In genomic region chr16:85689950-85690320, GRCh38 we compare ENCODE assay signal across 23 cellular contexts. TPM values are rescaled to one million over a fixed set of nuclear protein-coding genes. Genes with fewer than 3 reads are reported as not detected.
DNase-seq lines count a peak whose midpoint lies in the region; FAIRE-seq and TF ChIP-seq lines count a peak whose summit lies in the region.
"Had no signal": no experiment of that assay in that cellular context is flagged by ENCODE, and none has a peak within 500 bp of the region (broad histone marks: within the 10 kb centered on the region; RNA-seq: fewer than 3 reads in every experiment).

No MANE protein-coding gene starts in this region.

- no peak for FAIRE-seq in astrocyte (lab: Jason Lieb, UNC)
- FAIRE-seq: GM18507 had no signal

- no peaks in the 10 kb centered on the region for H3K9me2 ChIP-seq in DOHH2 (replicated peaks; ENCODE audit: control insufficient read depth, low read length)

- H3K27ac Mint-ChIP-seq in activated CD4-positive, alpha-beta memory T cell treated with anti-CD3 and anti-CD28 coated beads, Interleukin-2, amount 10 ng/mL, durations not matched to agents 7 days and 5 days: no peak overlapping the region
- H3K27ac Mint-ChIP-seq in activated CD4-positive, alpha-beta memory T cell treated with anti-CD3 and anti-CD28 coated beads for 36 hours: no peak overlapping the region
- H3K27ac Mint-ChIP-seq in astrocyte (ENCODE audit: unreplicated experiment): no peak overlapping the region
- no peak overlapping the region for H3K27ac Mint-ChIP-seq in osteocyte (ENCODE audit: unreplicated experiment)

- peaks cover 4% of the 10 kb centered on the region for H3K27me3 Mint-ChIP-seq in activated CD4-positive, alpha-beta memory T cell treated with anti-CD3 and anti-CD28 coated beads, Interleukin-2, amount 10 ng/mL, durations not matched to agents 7 days and 5 days
- H3K27me3 Mint-ChIP-seq in activated CD4-positive, alpha-beta memory T cell treated with anti-CD3 and anti-CD28 coated beads for 36 hours: peaks cover 3% of the 10 kb centered on the region
- peaks cover 13% of the 10 kb centered on the region for H3K27me3 Mint-ChIP-seq in astrocyte (ENCODE audit: low read depth, unreplicated experiment)
- H3K27me3 Mint-ChIP-seq in osteocyte (ENCODE audit: unreplicated experiment): peaks cover 7% of the 10 kb centered on the region

- no peak overlapping the region for H3K9ac ChIP-seq in astrocyte (ENCODE audit: low read length)

- H3K4me1 ChIP-seq in DOHH2 (ENCODE audit: control insufficient read depth, low read length) (peaks cover 35% of the 10 kb centered on the region), astrocyte (ENCODE audit: insufficient read depth, low read length) (peaks cover 4% of the 10 kb centered on the region), transverse colon (peaks cover 6 to 33% (median 19%) of the 10 kb centered on the region in 4 donors), uterus (peaks cover 0 to 4% of the 10 kb centered on the region in 2 donors)
- H3K4me1 ChIP-seq: BE2C had no signal

- no peak overlapping the region for H2AFZ ChIP-seq in astrocyte (ENCODE audit: low read depth, low read length)

- in situ Hi-C loops in transverse colon (cut with MboI; ENCODE audit: low pct_ligation_motif_present in 1 of 4, low pct_unique_long_range_greater_than_20kb in 1 of 4, low sequenced_read_pairs in 3 of 4): no loop called here

- H3K9me3 Mint-ChIP-seq in activated CD4-positive, alpha-beta memory T cell treated with anti-CD3 and anti-CD28 coated beads, Interleukin-2, amount 10 ng/mL, durations not matched to agents 7 days and 5 days: no peaks in the 10 kb centered on the region
- H3K9me3 Mint-ChIP-seq in activated CD4-positive, alpha-beta memory T cell treated with anti-CD3 and anti-CD28 coated beads for 36 hours: no peaks in the 10 kb centered on the region
- H3K9me3 Mint-ChIP-seq in astrocyte (ENCODE audit: unreplicated experiment) (peaks cover 2% of the 10 kb centered on the region), osteocyte (ENCODE audit: unreplicated experiment) (no peaks in the 10 kb centered on the region)
- H3K9me3 Mint-ChIP-seq: activated CD4-positive, alpha-beta T cell treated with anti-CD3 and anti-CD28 coated beads, Interleukin-2, amount 10 ng/mL, durations not matched to agents 7 days and 5 days had no signal

- H3K27ac ChIP-seq in DOHH2 (ENCODE audit: low read depth, low read length) (no peak overlapping the region), astrocyte (ENCODE audit: low read depth, low read length) (no peak overlapping the region), transverse colon (no peak overlapping the region), uterus (no peak overlapping the region)
- H3K27ac ChIP-seq: RWPE1, thoracic aorta, VCaP had no signal

- TF ChIP-seq POLR2A in transverse colon (IDR thresholded peaks at IDR 0.05) (no peak), uterus (IDR thresholded peaks at IDR 0.05) (no peak)

- no peak for TF ChIP-seq EP300 in transverse colon (IDR thresholded peaks at IDR 0.05; ENCODE audit: low read depth)

- H3K79me2 ChIP-seq in DOHH2 (ENCODE audit: control insufficient read depth, low read length) (peaks cover 37% of the 10 kb centered on the region), astrocyte (ENCODE audit: insufficient read depth, low read length) (peaks cover 7% of the 10 kb centered on the region)

- H3F3A ChIP-seq in DOHH2 (ENCODE audit: control insufficient read depth, insufficient read depth): peaks cover 17% of the 10 kb centered on the region

- CTCF ChIA-PET in activated CD4-positive, alpha-beta memory T cell treated with anti-CD3 and anti-CD28 coated beads, Interleukin-2, amount 10 ng/mL, durations not matched to agents 7 days and 5 days (lab: Charles Lee): interaction anchor here (0.5 to 2.1 kb wide), 2 partner anchors 26 to 274 kb away, joined by 3 to 5 read pairs; no protein-coding TSS in a partner anchor
- CTCF ChIA-PET in activated CD4-positive, alpha-beta memory T cell treated with anti-CD3 and anti-CD28 coated beads for 36 hours (lab: Charles Lee): interaction anchor here (1.4 kb wide), 1 partner anchor 28 kb away, joined by 6 read pairs; no protein-coding TSS in a partner anchor

- WGBS in transverse colon (ENCODE audit: low coverage in 1 of 2), 2 donors: 67 to 80% methylated on average over 1 to 9 of the region's 9 CpGs

- H3K4me3 ChIP-seq in DOHH2 (ENCODE audit: low read length) (no peak overlapping the region), astrocyte (ENCODE audit: insufficient read depth, low read depth, low read length) (no peak overlapping the region), transverse colon (no peak overlapping the region), uterus (no peak overlapping the region)

- peak overlapping the region; percentile 3 for H3K4me3 Mint-ChIP-seq in activated CD4-positive, alpha-beta memory T cell treated with anti-CD3 and anti-CD28 coated beads, Interleukin-2, amount 10 ng/mL, durations not matched to agents 7 days and 5 days
- H3K4me3 Mint-ChIP-seq in activated CD4-positive, alpha-beta memory T cell treated with anti-CD3 and anti-CD28 coated beads for 36 hours: no peak overlapping the region
- peak overlapping the region; percentile 40 for H3K4me3 Mint-ChIP-seq in astrocyte (ENCODE audit: unreplicated experiment)
- H3K4me3 Mint-ChIP-seq in osteocyte (ENCODE audit: unreplicated experiment): peak overlapping the region; percentile 32

- H3K4me2 ChIP-seq in DOHH2 (ENCODE audit: low read length): peak overlapping the region; percentile 68; the same call in 1 of the 2 replicates
- no peak overlapping the region for H3K4me2 ChIP-seq in astrocyte (ENCODE audit: low read length)

- POLR2A ChIA-PET in activated CD4-positive, alpha-beta memory T cell treated with anti-CD3 and anti-CD28 coated beads, Interleukin-2, amount 10 ng/mL, durations not matched to agents 7 days and 5 days (lab: Charles Lee): interaction anchor here (1.2 to 2.0 kb wide), 3 partner anchors 32 to 108 kb away, joined by 3 to 6 read pairs (median 5); no protein-coding TSS in a partner anchor
- POLR2A ChIA-PET in activated CD4-positive, alpha-beta memory T cell treated with anti-CD3 and anti-CD28 coated beads for 36 hours (lab: Charles Lee): interaction anchor here (1.4 kb wide), 1 partner anchor 22 kb away, joined by 3 read pairs; no protein-coding TSS in a partner anchor

- H3K9me3 ChIP-seq in DOHH2 (ENCODE audit: control insufficient read depth, insufficient read depth, low read length): no peaks in the 10 kb centered on the region
- no peaks in the 10 kb centered on the region for H3K9me3 ChIP-seq in astrocyte (ENCODE audit: insufficient read depth, low read depth, low read length)
- no peaks in the 10 kb centered on the region for H3K9me3 ChIP-seq in transverse colon
- no peaks in the 10 kb centered on the region for H3K9me3 ChIP-seq in uterus
- H3K9me3 ChIP-seq: BE2C, HAP-1, thoracic aorta had no signal

- TF ChIP-seq CTCF in DOHH2 (IDR thresholded peaks at IDR 0.05; ENCODE audit: low read depth, low read length, poor library complexity, severe bottlenecking) (no peak), astrocyte (IDR thresholded peaks at IDR 0.05; ENCODE audit: insufficient read depth, low read depth, low read length) (no peak), osteocyte (IDR thresholded peaks at IDR 0.05) (no peak), transverse colon (IDR thresholded peaks at IDR 0.05) (no peak), uterus (IDR thresholded peaks at IDR 0.05) (no peak)

- H3K27me3 ChIP-seq in DOHH2 (ENCODE audit: control insufficient read depth, low read length) (peaks cover 23% of the 10 kb centered on the region), astrocyte (ENCODE audit: insufficient read depth, low read length) (no peaks in the 10 kb centered on the region), transverse colon (no peaks in the 10 kb centered on the region), uterus (no peaks in the 10 kb centered on the region)
- H3K27me3 ChIP-seq: BE2C had no signal

- H3K36me3 Mint-ChIP-seq in activated CD4-positive, alpha-beta memory T cell treated with anti-CD3 and anti-CD28 coated beads, Interleukin-2, amount 10 ng/mL, durations not matched to agents 7 days and 5 days (ENCODE audit: low read depth): peaks cover 11% of the 10 kb centered on the region
- H3K36me3 Mint-ChIP-seq in activated CD4-positive, alpha-beta memory T cell treated with anti-CD3 and anti-CD28 coated beads for 36 hours: peaks cover 11% of the 10 kb centered on the region
- H3K36me3 Mint-ChIP-seq in astrocyte (ENCODE audit: low read depth, unreplicated experiment): no peaks in the 10 kb centered on the region
- H3K36me3 Mint-ChIP-seq in osteocyte (ENCODE audit: unreplicated experiment): no peaks in the 10 kb centered on the region

- DNase-seq in activated CD4-positive, alpha-beta memory T cell treated with anti-CD3 and anti-CD28 coated beads, Interleukin-2, amount 10 ng/mL, durations not matched to agents 7 days and 5 days: no peak
- no peak for DNase-seq in activated CD4-positive, alpha-beta memory T cell treated with anti-CD3 and anti-CD28 coated beads for 36 hours
- DNase-seq in astrocyte (ENCODE audit: low read depth) (no peak), osteocyte (ENCODE audit: extremely low spot score, unreplicated experiment) (no peak), NCI-H748 treated with DMSO at 0.1 percent for 48 hours (lab: John Stamatoyannopoulos, UW) (no peak), transverse colon (no peak), uterus (no peak)
- DNase-seq: activated CD4-positive, alpha-beta T cell treated with anti-CD3 and anti-CD28 coated beads, Interleukin-2, amount 10 ng/mL, durations not matched to agents 7 days and 5 days; activated CD8-positive, alpha-beta memory T cell treated with anti-CD3 and anti-CD28 coated beads, Interleukin-2, amount 50 U/mL, for 4 hours; BE2C; islet precursor cell; left ventricle myocardium superior; NCI-H1105; NCI-H2029 treated with DMSO at 0.1 percent for 48 hours; NCI-H226; nucleus accumbens; stimulated activated naive CD8-positive, alpha-beta T cell treated with anti-CD3 and anti-CD28 coated beads, Interleukin-15, Interleukin-2, amounts not matched to agents 100 U/mL and 50 U/mL, for 24 hours had no signal

- H3K36me3 ChIP-seq in DOHH2 (ENCODE audit: control insufficient read depth, low read length) (peaks cover 33% of the 10 kb centered on the region), astrocyte (ENCODE audit: insufficient read depth, low read length) (no peaks in the 10 kb centered on the region), transverse colon (no peaks in the 10 kb centered on the region), uterus (no peaks in the 10 kb centered on the region)
- H3K36me3 ChIP-seq: thoracic aorta had no signal

- H4K20me1 ChIP-seq in DOHH2 (ENCODE audit: control insufficient read depth, insufficient read depth, low read depth, low read length) (0 out of 2 replicates have a peak, but pooled peaks cover 8% of the 10 kb centered on the region), astrocyte (ENCODE audit: insufficient read depth, low read length) (no peaks in the 10 kb centered on the region)

- H3K4me1 Mint-ChIP-seq in activated CD4-positive, alpha-beta memory T cell treated with anti-CD3 and anti-CD28 coated beads, Interleukin-2, amount 10 ng/mL, durations not matched to agents 7 days and 5 days: peaks cover 18% of the 10 kb centered on the region
- peaks cover 15% of the 10 kb centered on the region for H3K4me1 Mint-ChIP-seq in activated CD4-positive, alpha-beta memory T cell treated with anti-CD3 and anti-CD28 coated beads for 36 hours (ENCODE audit: low read depth)
- H3K4me1 Mint-ChIP-seq in astrocyte (ENCODE audit: low read depth, unreplicated experiment) (no peaks in the 10 kb centered on the region), osteocyte (ENCODE audit: unreplicated experiment) (peaks cover 14% of the 10 kb centered on the region)

- intact Hi-C loops in activated CD4-positive, alpha-beta memory T cell treated with anti-CD3 and anti-CD28 coated beads for 36 hours (cut with micrococcal nuclease): loop anchor here (2.0 to 5.0 kb wide), 3 partner anchors 77 to 247 kb away; partner anchors contain the start of gene GSE1
- intact Hi-C loops in transverse colon (cut with DNase I; ENCODE audit: low total_unique reads) (no loop called here), uterus (cut with DNase I; ENCODE audit: low total_unique reads) (no loop called here)

RNA-seq across cellular contexts. Expression of gene GINS2, which starts 1.2 kb away (rescaled TPM):
- 10 to 100 TPM; 38.3 to 45.7 TPM for total RNA-seq in activated CD4-positive, alpha-beta memory T cell treated with anti-CD3 and anti-CD28 coated beads, Interleukin-2, amount 10 ng/mL, durations not matched to agents 7 days and 5 days
- 10 to 100 TPM; 66.9 to 67.8 TPM for total RNA-seq in activated CD4-positive, alpha-beta memory T cell treated with anti-CD3 and anti-CD28 coated beads for 36 hours
- 2.2 and 3.4 TPM in 2 replicates for total RNA-seq in astrocyte
- 4.2 and 5.7 TPM in 2 replicates for total RNA-seq in osteocyte
- total RNA-seq in transverse colon: 1 to 10 TPM in 2 of 4 donors, under 1 TPM in 1, not detected in 1; 1.00 to 4.4 (median 1.2) TPM
- 10 to 100 TPM in 1 of 4 donors, 1 to 10 TPM in 1, not detected in 2; 2.0 to 10.4 TPM for total RNA-seq in uterus
